In the genomic region with DNA sequence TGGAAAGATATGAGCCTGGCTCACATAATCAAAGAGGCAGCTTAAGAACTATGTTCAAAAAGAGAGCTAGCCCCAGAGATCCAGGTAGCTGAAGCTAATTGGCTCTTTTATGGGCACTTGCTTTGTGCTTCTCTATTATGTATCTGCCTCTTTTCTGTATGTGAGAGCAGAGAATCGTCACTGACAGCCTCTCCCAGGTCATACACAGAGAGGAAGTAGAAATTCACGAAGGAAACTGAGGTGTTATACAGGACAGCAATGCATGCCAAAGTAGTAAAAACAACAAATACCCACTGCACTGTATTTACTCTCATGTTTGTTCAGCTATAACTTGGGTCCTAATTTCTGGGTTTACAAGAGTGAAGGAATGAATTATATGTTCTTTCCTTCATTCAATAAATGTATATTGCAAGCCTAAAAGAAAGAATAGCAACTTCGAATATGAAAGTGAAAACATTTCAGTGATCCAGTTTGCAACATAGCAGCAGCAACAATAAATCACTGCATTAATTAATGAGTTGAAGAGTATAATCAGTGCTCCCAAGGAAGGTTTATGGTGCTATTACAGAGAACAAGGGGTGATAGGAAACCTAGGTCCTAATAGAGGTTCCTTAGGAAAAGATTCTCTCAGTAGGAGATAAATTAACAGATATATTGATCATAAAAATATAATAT, we compare ENCODE assay signal across 11 cellular contexts. TPM values are rescaled to one million over a fixed set of nuclear protein-coding genes. Genes with fewer than 3 reads are reported as not detected.
DNase-seq lines count a peak whose midpoint lies in the region; ATAC-seq, FAIRE-seq and TF ChIP-seq lines count a peak whose summit lies in the region.
"Had no signal": no experiment of that assay in that cellular context is flagged by ENCODE, and none has a peak within 500 bp of the region (broad histone marks: within the 10 kb centered on the region; RNA-seq: fewer than 3 reads in every experiment).

No MANE protein-coding gene starts in this region.

- no peaks in the 10 kb centered on the region for H3K9me3 ChIP-seq in small intestine (ENCODE audit: control insufficient read depth, low read depth)

- H3K4me3 Mint-ChIP-seq in activated naive CD4-positive, alpha-beta T cell treated with anti-CD3 and anti-CD28 coated beads, Interleukin-2, amount 10 ng/mL, durations not matched to agents 7 days and 5 days: peak overlapping the region; percentile 61

- no peak for TF ChIP-seq POLR2A in NB4 (IDR thresholded peaks at IDR 0.05; ENCODE audit: extremely low read depth, insufficient read length)

- no peak for DNase-seq in activated naive CD4-positive, alpha-beta T cell treated with anti-CD3 and anti-CD28 coated beads, Interleukin-2, amount 10 ng/mL, durations not matched to agents 7 days and 5 days
- no peak for DNase-seq in activated naive CD4-positive, alpha-beta T cell (lab: John Stamatoyannopoulos, UW)
- DNase-seq in NB4 (ENCODE audit: low read depth) (peak; percentile 3), small intestine (peak; percentile 70), iPS-NIHi7 (ENCODE audit: extremely low spot score) (no peak), AG20443 (ENCODE audit: low spot score) (no peak)
- DNase-seq in stimulated activated CD4-positive, alpha-beta T cell treated with anti-CD3 and anti-CD28 coated beads, Interleukin-4, amount 100 ng/mL, for 24 hours: no peak
- DNase-seq: glutamatergic neuron; NCI-H1930; stimulated activated CD4-positive, alpha-beta T cell treated with anti-CD3 and anti-CD28 coated beads, Interleukin-12 subunit alpha, Interleukin-12 subunit beta, amount 100 ng/mL, for 4 hours had no signal

- H3K27ac ChIP-seq in small intestine (ENCODE audit: low read depth in 1 of 2, low read length in 1 of 2): peak overlapping the region in 1 of 2 donors; percentile 76

- H3K4me1 ChIP-seq in small intestine (ENCODE audit: control insufficient read depth in 2 of 2, insufficient read depth in 1 of 2, low read depth in 1 of 2, low read length in 1 of 2): peaks cover 0 to 1% of the 10 kb centered on the region in 2 donors

- peak; percentile 78 for ATAC-seq in HG02678 (IDR thresholded peaks at IDR 0.05; ENCODE audit: unreplicated experiment)

- H3K36me3 ChIP-seq in small intestine (ENCODE audit: control insufficient read depth in 2 of 2, insufficient read depth in 2 of 2, low read length in 2 of 2): no peaks in the 10 kb centered on the region

- no peak for TF ChIP-seq CTCF in NB4 (IDR thresholded peaks at IDR 0.05; ENCODE audit: low read depth, low read length)

- no peak overlapping the region for H3K27ac Mint-ChIP-seq in activated naive CD4-positive, alpha-beta T cell treated with anti-CD3 and anti-CD28 coated beads, Interleukin-2, amount 10 ng/mL, durations not matched to agents 7 days and 5 days

- H3K4me1 Mint-ChIP-seq in activated naive CD4-positive, alpha-beta T cell treated with anti-CD3 and anti-CD28 coated beads, Interleukin-2, amount 10 ng/mL, durations not matched to agents 7 days and 5 days: peaks cover 2% of the 10 kb centered on the region

- no peaks in the 10 kb centered on the region for H3K27me3 ChIP-seq in small intestine (ENCODE audit: control insufficient read depth in 2 of 2, insufficient read depth in 2 of 2, low read length in 2 of 2)

- no peaks in the 10 kb centered on the region for H3K9me3 Mint-ChIP-seq in activated naive CD4-positive, alpha-beta T cell treated with anti-CD3 and anti-CD28 coated beads, Interleukin-2, amount 10 ng/mL, durations not matched to agents 7 days and 5 days

- no peak for FAIRE-seq in small intestine (lab: Jason Lieb, UNC)

- CTCF ChIA-PET in activated naive CD4-positive, alpha-beta T cell treated with anti-CD3 and anti-CD28 coated beads, Interleukin-2, amount 10 ng/mL, durations not matched to agents 7 days and 5 days (lab: Charles Lee): no interaction called here

- H3K36me3 Mint-ChIP-seq in activated naive CD4-positive, alpha-beta T cell treated with anti-CD3 and anti-CD28 coated beads, Interleukin-2, amount 10 ng/mL, durations not matched to agents 7 days and 5 days: no peaks in the 10 kb centered on the region

- no peak overlapping the region for H3K4me3 ChIP-seq in NB4 (ENCODE audit: low read depth, low read length)
- H3K4me3 ChIP-seq in small intestine (ENCODE audit: low read depth in 1 of 2, low read length in 2 of 2): peak overlapping the region in 1 of 2 donors; percentile 30

- H3K27me3 Mint-ChIP-seq in activated naive CD4-positive, alpha-beta T cell treated with anti-CD3 and anti-CD28 coated beads, Interleukin-2, amount 10 ng/mL, durations not matched to agents 7 days and 5 days: no peaks in the 10 kb centered on the region

- 3 to 17% (median 12%) methylated on average over 3 of the region's 3 CpGs for WGBS in small intestine, 3 donors

RNA-seq across cellular contexts. Expression of a gene that starts 47.1 kb away (rescaled TPM):
- polyA plus RNA-seq in small intestine: 10 to 100 TPM; 11.6 to 20.1 (median 15.4) TPM

Comparison
In these comparisons a context has a peak if more than half of its experiments do, and no peak if none do; other contexts are left out.
1. DNase-seq: peak in NB4 (single experiment) and small intestine (single experiment); none in activated naive CD4-positive, alpha-beta T cell treated with anti-CD3 and anti-CD28 coated beads, Interleukin-2, amount 10 ng/mL, durations not matched to agents 7 days and 5 days (single experiment), activated naive CD4-positive, alpha-beta T cell (0 of 4), stimulated activated CD4-positive, alpha-beta T cell treated with anti-CD3 and anti-CD28 coated beads, Interleukin-4, amount 100 ng/mL, for 24 hours (single experiment), iPS-NIHi7 (single experiment) and AG20443 (single experiment).